8 cellular contexts compared by ENCODE assay signal in genomic region chr14:99393059-99393655, GRCh38.
A peak's percentile ranks its signal among the peaks of the same experiment; 100 is the strongest.
DNase-seq lines count a peak whose midpoint lies in the region; TF ChIP-seq lines count a peak whose summit lies in the region.

No MANE protein-coding gene starts in this region.

- in situ Hi-C loops in KBM-7 (cut with MboI; ENCODE audit: low pct_unique_long_range_greater_than_20kb, low sequenced_read_pairs): no loop called here

- intact Hi-C loops in esophagus squamous epithelium (cut with DNase I): no loop called here
- intact Hi-C loops in posterior cingulate gyrus (cut with DNase I): no loop called here

- peaks cover 0 to 45% (median 6%) of the 10 kb centered on the region in 3 donors for H3K36me3 ChIP-seq in esophagus squamous epithelium

- TF ChIP-seq CTCF in esophagus squamous epithelium (IDR thresholded peaks at IDR 0.05): peak in 5 of 6 experiments; percentile 42 to 70 (median 61)

- 62 to 76% methylated on average over 11 to 12 of the region's 12 CpGs for WGBS in esophagus squamous epithelium, 2 donors

- no peak for TF ChIP-seq POLR2A in esophagus squamous epithelium (IDR thresholded peaks at IDR 0.05)

- DNase-seq in CMK (ENCODE audit: low read depth) (peak; percentile 8), GM19240 (ENCODE audit: insufficient read length, low spot score) (peak; percentile 28), KBM-7 (peak; percentile 68), esophagus squamous epithelium (lab: John Stamatoyannopoulos, UW) (no peak), renal cortical epithelial cell (ENCODE audit: low read depth) (peak; percentile 28), posterior cingulate gyrus (no peak), UCSD-AML1 (lab: John Stamatoyannopoulos, UW; ENCODE audit: unreplicated experiment) (no peak)
- DNase-seq in activated CD4-positive, alpha-beta T cell treated with anti-CD3 and anti-CD28 coated beads, Interleukin-2, amount 50 U/mL, for 1 hour: peak; percentile 33

- no peak overlapping the region for H3K27ac ChIP-seq in esophagus squamous epithelium

- no peaks in the 10 kb centered on the region for H3K27me3 ChIP-seq in esophagus squamous epithelium

- peaks cover 0 to 10% (median 3%) of the 10 kb centered on the region in 3 donors for H3K4me1 ChIP-seq in esophagus squamous epithelium

- H3K4me3 ChIP-seq in esophagus squamous epithelium: no peak overlapping the region

- no peaks in the 10 kb centered on the region for H3K9me3 ChIP-seq in esophagus squamous epithelium

Comparison
In these comparisons a context has a peak if more than half of its experiments do, and no peak if none do; other contexts are left out.
1. DNase-seq: peak in CMK (single experiment), GM19240 (single experiment), KBM-7 (single experiment), activated CD4-positive, alpha-beta T cell treated with anti-CD3 and anti-CD28 coated beads, Interleukin-2, amount 50 U/mL, for 1 hour (single experiment) and renal cortical epithelial cell (single experiment); none in esophagus squamous epithelium (single experiment), posterior cingulate gyrus (0 of 10) and UCSD-AML1 (single experiment).